24 cellular contexts compared by ENCODE assay signal in genomic region chr7:95139922-95140321, GRCh38.
"Had no signal": no experiment of that assay in that cellular context is flagged by ENCODE, and none has a peak within 500 bp of the region (broad histone marks: within the 10 kb centered on the region; RNA-seq: fewer than 3 reads in every experiment).

No MANE protein-coding gene starts in this region.

- H3K36me3 Mint-ChIP-seq: memory B cell; naive thymus-derived CD4-positive, alpha-beta T cell; stimulated activated effector memory CD8-positive, alpha-beta T cell treated with anti-CD3 and anti-CD28 coated beads, Interleukin-12 subunit alpha, Interleukin-12 subunit beta, amount 100 ng/mL, for 72 hours had no signal

- H3K9me3 ChIP-seq: prostate gland, sigmoid colon, thoracic aorta, tibial nerve, upper lobe of left lung had no signal

- H3K27ac ChIP-seq: coronary artery, neural progenitor cell, parathyroid adenoma, prostate gland, sigmoid colon, thoracic aorta, tibial nerve, upper lobe of left lung had no signal

- H3K4me3 Mint-ChIP-seq: effector memory CD8-positive, alpha-beta T cell; memory B cell; mesothelial cell of epicardium; naive thymus-derived CD4-positive, alpha-beta T cell; nephron; neural progenitor cell; stimulated activated effector memory CD8-positive, alpha-beta T cell treated with anti-CD3 and anti-CD28 coated beads, Interleukin-12 subunit alpha, Interleukin-12 subunit beta, amount 100 ng/mL, for 72 hours had no signal

- H3K27me3 ChIP-seq: neural progenitor cell, sigmoid colon, tibial nerve, upper lobe of left lung had no signal

- H3K27ac Mint-ChIP-seq: effector memory CD8-positive, alpha-beta T cell; memory B cell; mesothelial cell of epicardium; naive thymus-derived CD4-positive, alpha-beta T cell; nephron; neural progenitor cell; stimulated activated effector memory CD8-positive, alpha-beta T cell treated with anti-CD3 and anti-CD28 coated beads, Interleukin-12 subunit alpha, Interleukin-12 subunit beta, amount 100 ng/mL, for 72 hours had no signal

- H3K4me1 ChIP-seq: neural progenitor cell, parathyroid adenoma, prostate gland, sigmoid colon, tibial nerve, upper lobe of left lung had no signal

- H3K4me1 Mint-ChIP-seq: memory B cell; mesothelial cell of epicardium; naive thymus-derived CD4-positive, alpha-beta T cell; nephron; neural progenitor cell; stimulated activated effector memory CD8-positive, alpha-beta T cell treated with anti-CD3 and anti-CD28 coated beads, Interleukin-12 subunit alpha, Interleukin-12 subunit beta, amount 100 ng/mL, for 72 hours had no signal

- H3K4me3 ChIP-seq: coronary artery, lung, neural progenitor cell, prostate gland, sigmoid colon, thoracic aorta, tibial nerve, upper lobe of left lung had no signal

- DNase-seq: dermis blood vessel endothelial cell; effector memory CD8-positive, alpha-beta T cell; erythroblast; head of caudate nucleus; naive thymus-derived CD4-positive, alpha-beta T cell; right cardiac atrium; sigmoid colon; stimulated activated CD4-positive, alpha-beta T cell treated with anti-CD3 and anti-CD28 coated beads, Interleukin-2, amount 100 ng/mL, for 24 hours; stimulated activated CD4-positive, alpha-beta T cell treated with anti-CD3 and anti-CD28 coated beads, Interleukin-4, amount 100 ng/mL, for 24 hours; stimulated activated naive CD8-positive, alpha-beta T cell treated with anti-CD3 and anti-CD28 coated beads, Interleukin-15, Interleukin-2, amounts not matched to agents 100 U/mL and 50 U/mL, for 24 hours; substantia nigra; upper lobe of left lung had no signal

- H3K36me3 ChIP-seq: neural progenitor cell, prostate gland, sigmoid colon, thoracic aorta, tibial nerve, upper lobe of left lung had no signal

- H3K27me3 Mint-ChIP-seq: effector memory CD8-positive, alpha-beta T cell had no signal

- ATAC-seq: effector memory CD8-positive, alpha-beta T cell; left lobe of liver; naive thymus-derived CD4-positive, alpha-beta T cell; right cardiac atrium; stimulated activated effector memory CD8-positive, alpha-beta T cell treated with anti-CD3 and anti-CD28 coated beads, Interleukin-12 subunit alpha, Interleukin-12 subunit beta, amount 100 ng/mL, for 72 hours; stimulated activated naive CD8-positive, alpha-beta T cell treated with anti-CD3 and anti-CD28 coated beads, Interleukin-15, Interleukin-2, amounts not matched to agents 100 U/mL and 50 U/mL, for 24 hours had no signal
